ENCODE assay signal across 12 cellular contexts in the genomic region with DNA sequence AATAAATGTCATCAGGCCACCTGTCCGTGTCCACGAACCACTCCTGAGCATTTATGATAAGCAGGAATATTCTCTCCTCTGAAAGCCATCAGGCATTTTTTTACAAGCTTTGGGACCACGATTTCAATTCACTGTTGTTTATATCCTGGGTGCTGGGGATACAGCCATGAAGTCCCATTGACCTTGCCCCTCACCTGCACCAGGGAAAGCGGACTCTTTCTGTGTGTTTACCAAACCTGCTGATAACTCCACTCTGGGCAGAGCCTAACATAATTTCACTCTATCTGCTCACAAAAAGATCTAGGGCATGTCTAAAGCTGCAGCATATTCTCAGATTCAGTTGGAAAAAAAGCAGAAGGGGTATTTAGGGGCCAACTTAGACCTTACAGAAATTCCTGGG. TPM values are rescaled to one million over a fixed set of nuclear protein-coding genes. Genes with fewer than 3 reads are reported as not detected.
"Had no signal": no experiment of that assay in that cellular context is flagged by ENCODE, and none has a peak within 500 bp of the region (broad histone marks: within the 10 kb centered on the region; RNA-seq: fewer than 3 reads in every experiment).

No MANE protein-coding gene starts in this region.

- H3K9me3 Mint-ChIP-seq: activated CD4-positive, alpha-beta T cell treated with anti-CD3 and anti-CD28 coated beads, Interleukin-2, amount 10 ng/mL, durations not matched to agents 24 days and 14 days; natural killer cell had no signal

- H3K4me1 ChIP-seq: psoas muscle, SJCRH30 had no signal

- H3K36me3 Mint-ChIP-seq: natural killer cell had no signal

- H3K4me3 Mint-ChIP-seq: activated CD4-positive, alpha-beta T cell treated with anti-CD3 and anti-CD28 coated beads, Interleukin-2, amount 10 ng/mL, durations not matched to agents 24 days and 14 days; activated CD8-positive, alpha-beta T cell treated with anti-CD3 and anti-CD28 coated beads, Interleukin-2, amount 10 ng/mL, durations not matched to agents 7 days and 5 days; natural killer cell had no signal

- H3K27me3 ChIP-seq: SJCRH30 had no signal

- H3K36me3 ChIP-seq: SJCRH30 had no signal

- ATAC-seq: left cardiac atrium, natural killer cell, psoas muscle, sciatic nerve had no signal

- H3K27ac Mint-ChIP-seq: activated CD8-positive, alpha-beta T cell treated with anti-CD3 and anti-CD28 coated beads, Interleukin-2, amount 10 ng/mL, durations not matched to agents 7 days and 5 days; natural killer cell had no signal

- DNase-seq: activated CD8-positive, alpha-beta memory T cell treated with anti-CD3 and anti-CD28 coated beads, Interleukin-2, amount 50 U/mL, for 4 hours; activated naive CD4-positive, alpha-beta T cell treated with anti-CD3 and anti-CD28 coated beads, Interleukin-2, amount 50 U/mL, for 16 hours; caudate nucleus; effector CD4-positive, alpha-beta T cell; foreskin melanocyte; left cardiac atrium; natural killer cell; psoas muscle; SJCRH30 had no signal

- H3K4me3 ChIP-seq: psoas muscle, SJCRH30 had no signal

- H3K27ac ChIP-seq: psoas muscle, SJCRH30 had no signal

RNA-seq across cellular contexts. Expression of a gene that starts 4.8 kb away (rescaled TPM):
- total RNA-seq: activated CD4-positive, alpha-beta T cell treated with anti-CD3 and anti-CD28 coated beads, Interleukin-2, amount 10 ng/mL, durations not matched to agents 24 days and 14 days; activated CD8-positive, alpha-beta T cell treated with anti-CD3 and anti-CD28 coated beads, Interleukin-2, amount 10 ng/mL, durations not matched to agents 7 days and 5 days; SJCRH30 had no signal
